ENCODE assay signal across 28 cellular contexts in genomic region chr11:95908826-95909225, GRCh38. TPM values are rescaled to one million over a fixed set of nuclear protein-coding genes. Genes with fewer than 3 reads are reported as not detected.
DNase-seq lines count a peak whose midpoint lies in the region.
"Had no signal": no experiment of that assay in that cellular context is flagged by ENCODE, and none has a peak within 500 bp of the region (broad histone marks: within the 10 kb centered on the region; RNA-seq: fewer than 3 reads in every experiment).

No MANE protein-coding gene starts in this region.

- no peak overlapping the region for H3K4me2 ChIP-seq in trophoblast cell (ENCODE audit: low read length)
- H3K4me2 ChIP-seq: smooth muscle cell had no signal

- H3K36me3 ChIP-seq in trophoblast cell (ENCODE audit: control insufficient read depth in 1 of 2, insufficient read depth in 2 of 2, low read length in 2 of 2), result no peaks in the 10 kb centered on the region
- H3K36me3 ChIP-seq: Peyer's patch, thoracic aorta, vagina had no signal

- no peak overlapping the region for H2BK120ac ChIP-seq in trophoblast cell (ENCODE audit: insufficient read depth, low read length, poor library complexity)

- no peak overlapping the region for H4K12ac ChIP-seq in trophoblast cell (ENCODE audit: low read depth, low read length)

- H2AK5ac ChIP-seq in trophoblast cell (ENCODE audit: low read length), result no peak overlapping the region

- H2BK12ac ChIP-seq in trophoblast cell (ENCODE audit: low read length), result no peak overlapping the region

- H3K27me3 ChIP-seq in trophoblast cell (ENCODE audit: insufficient read depth, low read length), result no peaks in the 10 kb centered on the region
- H3K27me3 ChIP-seq: Peyer's patch, vagina had no signal

- no peak overlapping the region for H3K4ac ChIP-seq in trophoblast cell (ENCODE audit: low read depth, low read length)

- H3K79me2 ChIP-seq in trophoblast cell (ENCODE audit: control insufficient read depth, insufficient read depth, low read length, poor library complexity), result no peaks in the 10 kb centered on the region

- H4K8ac ChIP-seq in trophoblast cell (ENCODE audit: low read depth, low read length), result no peak overlapping the region

- H4K91ac ChIP-seq in trophoblast cell (ENCODE audit: low read depth, low read length), result no peak overlapping the region

- H3K27ac ChIP-seq in caudate nucleus (ENCODE audit: low read depth, low read length), result peak overlapping the region; percentile 40
- peak overlapping the region; percentile 71 for H3K27ac ChIP-seq in temporal lobe (ENCODE audit: low read depth, low read length)
- H3K27ac ChIP-seq in trophoblast cell (ENCODE audit: low read depth, low read length), result no peak overlapping the region
- H3K27ac ChIP-seq: Peyer's patch, thoracic aorta, vagina had no signal

- H3K4me1 ChIP-seq in trophoblast cell (ENCODE audit: control insufficient read depth in 1 of 2, insufficient read depth in 2 of 2, low read length in 2 of 2), result peaks cover 4 to 9% of the 10 kb centered on the region in 2 experiments
- H3K4me1 ChIP-seq: Peyer's patch had no signal

- H3K4me3 ChIP-seq in trophoblast cell (ENCODE audit: low read depth, low read length), result no peak overlapping the region
- H3K4me3 ChIP-seq: Peyer's patch, smooth muscle cell, thoracic aorta, vagina had no signal

- H3K9me3 ChIP-seq in trophoblast cell (ENCODE audit: insufficient read depth, low read depth, low read length), result no peaks in the 10 kb centered on the region
- H3K9me3 ChIP-seq: Peyer's patch, thoracic aorta, vagina had no signal

- H3K9ac ChIP-seq in trophoblast cell (ENCODE audit: low read length), result no peak overlapping the region

- no peaks in the 10 kb centered on the region for H3K79me1 ChIP-seq in trophoblast cell (ENCODE audit: low read length)

- no peak overlapping the region for H3K14ac ChIP-seq in trophoblast cell (ENCODE audit: low read length)

- no peak overlapping the region for H2BK5ac ChIP-seq in trophoblast cell (ENCODE audit: low read depth, low read length, poor library complexity)

- H2AFZ ChIP-seq in trophoblast cell (ENCODE audit: insufficient read depth, low read length, poor library complexity), result no peak overlapping the region

- no peak overlapping the region for H3K23ac ChIP-seq in trophoblast cell (ENCODE audit: low read length)

- H3K18ac ChIP-seq in trophoblast cell (ENCODE audit: low read length), result no peak overlapping the region

- DNase-seq in HCEC 1CT, result peak; percentile 69
- DNase-seq in caudate nucleus (lab: John Stamatoyannopoulos, UW), result no peak
- peak; percentile 37 for DNase-seq in iris pigment epithelial cell (ENCODE audit: low read depth)
- DNase-seq in trophoblast cell, result no peak
- DNase-seq in GOT3 (lab: John Stamatoyannopoulos, UW), result no peak
- no peak for DNase-seq in HUDEP-2 (lab: John Stamatoyannopoulos, UW; ENCODE audit: unreplicated experiment in 76 of 76)
- DNase-seq: activated CD4-positive, CD25-positive, alpha-beta regulatory T cell treated with anti-CD3 and anti-CD28 coated beads, Interleukin-2, amount 50 U/mL, for 72 hours; activated CD8-positive, alpha-beta T cell treated with anti-CD3 and anti-CD28 coated beads for 36 hours; activated effector memory CD4-positive, alpha-beta T cell treated with anti-CD3 and anti-CD28 coated beads, Interleukin-2, amount 50 U/mL, for 16 hours; activated naive CD8-positive, alpha-beta T cell treated with anti-CD3 and anti-CD28 coated beads, Interleukin-2, amount 10 ng/mL, durations not matched to agents 7 days and 5 days; activated T-cell treated with anti-CD3 and anti-CD28 coated beads for 4 hours; CD4-positive, alpha-beta T cell; DMS 273 treated with DMSO at 0.1 percent for 48 hours; H7; Kasumi-1; naive thymus-derived CD8-positive, alpha-beta T cell; NCI-H187; NCI-H2171 treated with DMSO at 0.1 percent for 48 hours; NCI-H524; occipital lobe; Peyer's patch; retina; SIG-M5; stimulated activated CD4-positive, alpha-beta T cell treated with anti-CD3 and anti-CD28 coated beads, Interleukin-2, amount 100 ng/mL, for 48 hours had no signal

RNA-seq across cellular contexts. Expression of gene MTMR2, which starts 15.1 kb away (rescaled TPM):
- 27.5 TPM for total RNA-seq in temporal lobe
- 34.4 and 36.3 TPM in 2 replicates for polyA plus RNA-seq in trophoblast cell (2013)

Comparison
In these comparisons a context has a peak if more than half of its experiments do, and no peak if none do; other contexts are left out.
1. DNase-seq: peak in HCEC 1CT (single experiment) and iris pigment epithelial cell (single experiment); none in caudate nucleus (0 of 61), trophoblast cell (0 of 2), GOT3 (single experiment) and HUDEP-2 (0 of 76).